ENCODE assay signal across 12 cellular contexts in genomic region chr5:151107738-151108520, GRCh38. TPM values are rescaled to one million over a fixed set of nuclear protein-coding genes. Genes with fewer than 3 reads are reported as not detected.
DNase-seq lines count a peak whose midpoint lies in the region; ATAC-seq and TF ChIP-seq lines count a peak whose summit lies in the region.
"Had no signal": no experiment of that assay in that cellular context is flagged by ENCODE, and none has a peak within 500 bp of the region (broad histone marks: within the 10 kb centered on the region; RNA-seq: fewer than 3 reads in every experiment).

No MANE protein-coding gene starts in this region.

- H3K36me3 ChIP-seq in right lobe of liver = peaks cover 6 to 27% (median 15%) of the 10 kb centered on the region in 4 donors
- H3K36me3 ChIP-seq in thyroid gland = peaks cover 0 to 35% of the 10 kb centered on the region in 2 donors

- H3K9me3 Mint-ChIP-seq in IgD-negative memory B cell = no peaks in the 10 kb centered on the region

- intact Hi-C loops in right lobe of liver (cut with DNase I) = no loop called here
- intact Hi-C loops in thyroid gland (cut with DNase I) = no loop called here

- H3K9me3 ChIP-seq in right lobe of liver (no peaks in the 10 kb centered on the region), thyroid gland (no peaks in the 10 kb centered on the region)

- TF ChIP-seq CTCF in coronary artery (IDR thresholded peaks at IDR 0.05) = no peak
- peak in 3 of 4 donors; percentile 7 to 29 (median 23) for TF ChIP-seq CTCF in right lobe of liver (IDR thresholded peaks at IDR 0.05)
- peak in 4 of 6 experiments; percentile 29 to 53 (median 35) for TF ChIP-seq CTCF in thyroid gland (IDR thresholded peaks at IDR 0.05)

- TF ChIP-seq POLR2A in right lobe of liver (IDR thresholded peaks at IDR 0.05) (no peak), thyroid gland (IDR thresholded peaks at IDR 0.05) (no peak)

- H3K27ac ChIP-seq in coronary artery = peak overlapping the region; percentile 35 to 76
- peak overlapping the region; percentile 66 to 91 (median 67) for H3K27ac ChIP-seq in right lobe of liver
- peak overlapping the region; percentile 68 to 85 (median 81) for H3K27ac ChIP-seq in thyroid gland

- peaks cover 16 to 23% (median 18%) of the 10 kb centered on the region in 3 donors for H3K4me1 Mint-ChIP-seq in IgD-negative memory B cell

- WGBS in right lobe of liver (ENCODE audit: insufficient coverage, low coverage, low lambda C conversion rate, missing lambda C conversion rate) = 48% methylated on average over 10 of the region's 11 CpGs
- WGBS in thyroid gland, 2 donors = 62 to 65% methylated on average over 11 of the region's 11 CpGs

- H3K4me3 Mint-ChIP-seq in IgD-negative memory B cell = peak overlapping the region in 1 of 4 donors; percentile 38

- no peaks in the 10 kb centered on the region for H3K27me3 Mint-ChIP-seq in IgD-negative memory B cell

- no peak for DNase-seq in coronary artery (ENCODE audit: low spot score)
- peak; percentile 69 to 89 (median 86) for DNase-seq in right lobe of liver
- DNase-seq in thyroid gland = peak; percentile 87 to 92
- DNase-seq in D341Med (ENCODE audit: low spot score) = no peak
- DNase-seq in activated CD8-positive, alpha-beta memory T cell treated with anti-CD3 and anti-CD28 coated beads, Interleukin-2, amount 50 U/mL, for 4 hours = no peak
- DNase-seq in SKM-1 (lab: John Stamatoyannopoulos, UW; ENCODE audit: unreplicated experiment) = no peak
- DNase-seq: dermis blood vessel endothelial cell, kidney glomerular epithelial cell, NCI-H146, SIG-M5 had no signal

- peak; percentile 67 to 73 (median 69) for ATAC-seq in right lobe of liver
- no peak for ATAC-seq in GM18502 (IDR thresholded peaks at IDR 0.05; ENCODE audit: poor library complexity, unreplicated experiment)

- H3K27ac Mint-ChIP-seq in IgD-negative memory B cell = peak overlapping the region in 2 of 3 donors; percentile 6 to 87

- H3K27me3 ChIP-seq in right lobe of liver (no peaks in the 10 kb centered on the region), thyroid gland (no peaks in the 10 kb centered on the region)

- H3K36me3 Mint-ChIP-seq in IgD-negative memory B cell = peaks cover 8% of the 10 kb centered on the region

- H3K4me1 ChIP-seq in right lobe of liver = peaks cover 0 to 61% (median 29%) of the 10 kb centered on the region in 4 donors
- peaks cover 20 to 27% of the 10 kb centered on the region in 2 donors for H3K4me1 ChIP-seq in thyroid gland

- H3K4me3 ChIP-seq in coronary artery (no peak overlapping the region), right lobe of liver (no peak overlapping the region), thyroid gland (replicated peaks in 1 of 3) (no peak overlapping the region)

RNA-seq across cellular contexts. Expression of gene TNIP1, which starts 27.1 kb away (rescaled TPM):
- 78.3 TPM for polyA plus RNA-seq in IgD-negative memory B cell
- 100 to 1,000 TPM in 1 of 6 experiments, 10 to 100 TPM in 5; 70.1 to 155 (median 79.1) TPM for total RNA-seq in right lobe of liver
- total RNA-seq in thyroid gland = 100 to 1,000 TPM in 1 of 4 donors, 10 to 100 TPM in 3; 74.4 to 115 (median 94.7) TPM

RNA-seq across cellular contexts. Expression of gene ANXA6, which starts 49.6 kb away (rescaled TPM):
- polyA plus RNA-seq in IgD-negative memory B cell = 298 TPM
- total RNA-seq in right lobe of liver (100 to 1,000 TPM; 143 to 236 (median 165) TPM), thyroid gland (100 to 1,000 TPM; 122 to 283 (median 180) TPM)

Comparison
In these comparisons a context has a peak if more than half of its experiments do, and no peak if none do; other contexts are left out.
1. DNase-seq: peak in right lobe of liver (3 of 3) and thyroid gland (2 of 2); none in coronary artery (single experiment), D341Med (single experiment), activated CD8-positive, alpha-beta memory T cell treated with anti-CD3 and anti-CD28 coated beads, Interleukin-2, amount 50 U/mL, for 4 hours (single experiment) and SKM-1 (single experiment).
2. Peak in every context shown above with its lines, with median percentiles within 50 percentile points of each other: H3K27ac ChIP-seq.